Comparison of ENCODE assay signal across 9 cellular contexts in the genomic region with DNA sequence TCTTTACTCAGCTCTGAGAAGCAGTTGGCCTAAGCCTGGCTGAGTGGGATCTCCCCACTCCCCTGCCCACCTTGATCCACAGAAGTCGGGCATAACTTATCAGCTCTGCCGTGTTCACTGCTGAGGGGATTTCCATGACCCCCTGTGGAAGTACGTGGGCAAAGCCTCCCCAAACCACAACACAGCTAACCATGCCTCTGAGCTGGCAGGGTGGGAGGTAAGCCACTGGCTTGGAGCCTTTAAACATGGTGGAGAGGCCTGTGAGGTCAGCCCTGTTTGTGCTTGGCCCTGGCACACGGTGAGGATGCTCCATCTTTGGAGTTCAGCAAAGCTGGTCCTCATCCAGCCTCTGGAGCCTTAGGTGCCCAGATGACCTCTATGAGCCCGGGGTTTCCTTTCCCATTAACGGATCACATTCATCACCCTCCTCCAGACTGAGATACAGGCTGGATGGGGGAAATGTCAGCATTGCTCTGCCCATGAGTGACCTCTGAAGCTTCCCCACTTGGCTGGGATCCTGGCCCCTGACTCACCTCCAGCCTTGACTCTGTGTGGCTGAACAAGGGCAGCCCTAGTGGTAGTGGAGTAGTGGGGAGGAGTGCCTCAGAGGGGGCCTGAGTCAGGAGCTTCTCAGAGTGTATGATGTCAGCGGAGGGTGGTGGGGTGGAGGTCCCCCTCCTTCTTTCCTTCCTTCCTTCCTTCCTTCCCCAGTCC. TPM values are rescaled to one million over a fixed set of nuclear protein-coding genes. Genes with fewer than 3 reads are reported as not detected.
DNase-seq lines count a peak whose midpoint lies in the region; ATAC-seq, FAIRE-seq and TF ChIP-seq lines count a peak whose summit lies in the region.
"Had no signal": no experiment of that assay in that cellular context is flagged by ENCODE, and none has a peak within 500 bp of the region (broad histone marks: within the 10 kb centered on the region; RNA-seq: fewer than 3 reads in every experiment).

No MANE protein-coding gene starts in this region.

- TF ChIP-seq CTCF in AG09319 (IDR thresholded peaks at IDR 0.05; ENCODE audit: low read depth, low read length) (peak; percentile 21), omental fat pad (IDR thresholded peaks at IDR 0.05) (no peak)

- ATAC-seq in omental fat pad (ENCODE audit: low FRiP score), result peak; percentile 80
- no peak for ATAC-seq in GM21737 (IDR thresholded peaks at IDR 0.05; ENCODE audit: unreplicated experiment)

- DNase-seq in AG09319 (ENCODE audit: extremely low read depth, low read depth), result peak; percentile 54
- peak; percentile 79 for DNase-seq in HTR-8/SVneo (ENCODE audit: insufficient read length, low spot score)
- DNase-seq in dermis blood vessel endothelial cell, result peak; percentile 86
- peak; percentile 71 for DNase-seq in omental fat pad (ENCODE audit: low spot score)
- DNase-seq in inferior parietal cortex (ENCODE audit: extremely low spot score), result no peak
- DNase-seq in NCI-H1417 treated with DMSO at 0.1 percent for 48 hours (lab: John Stamatoyannopoulos, UW), result no peak
- DNase-seq in midbrain (lab: John Stamatoyannopoulos, UW), result no peak

- FAIRE-seq in HTR-8/SVneo (lab: Jason Lieb, UNC), result peak; percentile 60

RNA-seq across cellular contexts. Expression of a gene that starts 6.2 kb away (rescaled TPM):
- total RNA-seq in dermis blood vessel endothelial cell (31.0 and 51.6 TPM in 2 replicates), omental fat pad (10 to 100 TPM; 19.5 to 89.5 (median 23.4) TPM)
- total RNA-seq: mononuclear cell had no signal

RNA-seq across cellular contexts. Expression of a gene that starts 30.5 kb away (rescaled TPM):
- 4.7 and 4.8 TPM in 2 replicates for total RNA-seq in dermis blood vessel endothelial cell
- 1 to 10 TPM; 2.6 to 6.8 (median 5.7) TPM for total RNA-seq in omental fat pad

RNA-seq across cellular contexts. Expression of a gene that starts 36.1 kb away (rescaled TPM):
- total RNA-seq in dermis blood vessel endothelial cell (55.7 and 62.8 TPM in 2 replicates), omental fat pad (10 to 100 TPM; 15.8 to 37.7 (median 25.6) TPM)

Comparison
In these comparisons a context has a peak if more than half of its experiments do, and no peak if none do; other contexts are left out.
1. DNase-seq: peak in AG09319 (single experiment), HTR-8/SVneo (single experiment), dermis blood vessel endothelial cell (single experiment) and omental fat pad (single experiment); none in inferior parietal cortex (single experiment), NCI-H1417 treated with DMSO at 0.1 percent for 48 hours (single experiment) and midbrain (single experiment).